Comparison of ENCODE assay signal across 8 cellular contexts in genomic region chr1:22053861-22054770, GRCh38. TPM values are rescaled to one million over a fixed set of nuclear protein-coding genes. Genes with fewer than 3 reads are reported as not detected.
DNase-seq lines count a peak whose midpoint lies in the region; ATAC-seq and FAIRE-seq lines count a peak whose summit lies in the region.

No MANE protein-coding gene starts in this region.

- H3K27ac Mint-ChIP-seq in activated CD8-positive, alpha-beta memory T cell treated with anti-CD3 and anti-CD28 coated beads, Interleukin-2, amount 10 ng/mL, durations not matched to agents 7 days and 5 days, result peak overlapping the region; percentile 99

- H3K9ac ChIP-seq in iPS-18a (ENCODE audit: low read length) (peak overlapping the region; percentile 90), subcutaneous abdominal adipose tissue (ENCODE audit: low read length in 5 of 5) (peak overlapping the region; percentile 74 to 100 (median 89))

- DNase-seq in activated CD4-positive, alpha-beta T cell treated with anti-CD3 and anti-CD28 coated beads for 48 hours, result peak; percentile 20
- DNase-seq in activated CD4-positive, alpha-beta T cell treated with anti-CD3 and anti-CD28 coated beads, Interleukin-2, amount 50 U/mL, for 48 hours, result no peak
- no peak for DNase-seq in activated CD8-positive, alpha-beta memory T cell treated with anti-CD3 and anti-CD28 coated beads, Interleukin-2, amount 10 ng/mL, durations not matched to agents 7 days and 5 days
- DNase-seq in NCI-H524 treated with DMSO at 0.1 percent for 48 hours (lab: John Stamatoyannopoulos, UW) (no peak), frontal cortex (ENCODE audit: low spot score in 2 of 2) (no peak)

- no peaks in the 10 kb centered on the region for H3K27me3 Mint-ChIP-seq in activated CD8-positive, alpha-beta memory T cell treated with anti-CD3 and anti-CD28 coated beads, Interleukin-2, amount 10 ng/mL, durations not matched to agents 7 days and 5 days

- H3K4me1 ChIP-seq in iPS-18a (ENCODE audit: control insufficient read depth, low read depth, low read length), result peaks cover 4% of the 10 kb centered on the region
- peaks cover 2 to 55% (median 48%) of the 10 kb centered on the region in 5 donors for H3K4me1 ChIP-seq in subcutaneous abdominal adipose tissue (ENCODE audit: control insufficient read depth in 5 of 5, insufficient read depth in 5 of 5, low read length in 5 of 5)

- H3K27me3 ChIP-seq in iPS-18a (ENCODE audit: control insufficient read depth, insufficient read depth, low read length) (no peaks in the 10 kb centered on the region), subcutaneous abdominal adipose tissue (ENCODE audit: control insufficient read depth in 5 of 5, insufficient read depth in 4 of 5, low read length in 5 of 5) (no peaks in the 10 kb centered on the region)

- peaks cover 40% of the 10 kb centered on the region for H3K36me3 Mint-ChIP-seq in activated CD8-positive, alpha-beta memory T cell treated with anti-CD3 and anti-CD28 coated beads, Interleukin-2, amount 10 ng/mL, durations not matched to agents 7 days and 5 days

- H3K4me3 Mint-ChIP-seq in activated CD8-positive, alpha-beta memory T cell treated with anti-CD3 and anti-CD28 coated beads, Interleukin-2, amount 10 ng/mL, durations not matched to agents 7 days and 5 days, result peak overlapping the region; percentile 99

- peaks cover 58% of the 10 kb centered on the region for H3K4me1 Mint-ChIP-seq in activated CD8-positive, alpha-beta memory T cell treated with anti-CD3 and anti-CD28 coated beads, Interleukin-2, amount 10 ng/mL, durations not matched to agents 7 days and 5 days

- H3K4me3 ChIP-seq in iPS-18a (ENCODE audit: low read length), result peak overlapping the region; percentile 93
- H3K4me3 ChIP-seq in subcutaneous abdominal adipose tissue (ENCODE audit: low read depth in 1 of 5, low read length in 5 of 5), result peak overlapping the region; percentile 85 to 97 (median 90)

- peaks cover 3% of the 10 kb centered on the region for H3K36me3 ChIP-seq in iPS-18a (ENCODE audit: control insufficient read depth, low read depth, low read length)
- peaks cover 0 to 4% (median 3%) of the 10 kb centered on the region in 5 donors for H3K36me3 ChIP-seq in subcutaneous abdominal adipose tissue (ENCODE audit: control insufficient read depth in 5 of 5, insufficient read depth in 5 of 5, low read length in 5 of 5)

- no peak for FAIRE-seq in frontal cortex (lab: Jason Lieb, UNC)

- no peaks in the 10 kb centered on the region for H3K9me3 Mint-ChIP-seq in activated CD8-positive, alpha-beta memory T cell treated with anti-CD3 and anti-CD28 coated beads, Interleukin-2, amount 10 ng/mL, durations not matched to agents 7 days and 5 days (ENCODE audit: low read depth)

- ATAC-seq in activated CD8-positive, alpha-beta memory T cell treated with anti-CD3 and anti-CD28 coated beads, Interleukin-2, amount 10 ng/mL, durations not matched to agents 7 days and 5 days, result no peak
- ATAC-seq in HG03520 (IDR thresholded peaks at IDR 0.05; ENCODE audit: unreplicated experiment), result no peak

- H3K9me3 ChIP-seq in iPS-18a (ENCODE audit: control insufficient read depth, low read depth, low read length) (no peaks in the 10 kb centered on the region), subcutaneous abdominal adipose tissue (ENCODE audit: control insufficient read depth in 5 of 5, low read length in 5 of 5) (no peaks in the 10 kb centered on the region)

- CTCF ChIA-PET in activated CD8-positive, alpha-beta memory T cell treated with anti-CD3 and anti-CD28 coated beads, Interleukin-2, amount 10 ng/mL, durations not matched to agents 7 days and 5 days (lab: Charles Lee), result interaction anchor here (1.1 to 7.7 kb wide), 8 partner anchors 13 to 40 kb away, joined by 3 to 96 read pairs (median 6); no protein-coding TSS in a partner anchor

- H3K27ac ChIP-seq in iPS-18a (ENCODE audit: low read length) (peak overlapping the region; percentile 70), subcutaneous abdominal adipose tissue (ENCODE audit: low read depth, low read length) (peak overlapping the region; percentile 97)

RNA-seq across cellular contexts. Expression of gene CDC42, which starts 1.6 kb away (rescaled TPM):
- total RNA-seq in activated CD8-positive, alpha-beta memory T cell treated with anti-CD3 and anti-CD28 coated beads, Interleukin-2, amount 10 ng/mL, durations not matched to agents 7 days and 5 days, result 100 to 1,000 TPM; 254 to 340 TPM
- 468 TPM for total RNA-seq in frontal cortex

RNA-seq across cellular contexts. Expression of gene CELA3A, which starts 52.7 kb away (rescaled TPM):
- not detected for total RNA-seq in activated CD8-positive, alpha-beta memory T cell treated with anti-CD3 and anti-CD28 coated beads, Interleukin-2, amount 10 ng/mL, durations not matched to agents 7 days and 5 days
- total RNA-seq in frontal cortex, result not detected
